1 cellular context compared by ENCODE assay signal in genomic region chr13:99270503-99270902, GRCh38.
TF ChIP-seq lines count a peak whose summit lies in the region.

No MANE protein-coding gene starts in this region.

TF ChIP-seq in GM12878, 131 proteins besides CTCF, POLR2A, EP300 and RAD21:
- TF ChIP-seq SPI1 (IDR thresholded peaks at IDR 0.05; ENCODE audit: borderline replicate concordance, insufficient read depth, low read depth, low read length) (no peak), NR2C1 (IDR thresholded peaks at IDR 0.05) (no peak), YY1 (IDR thresholded peaks at IDR 0.05; ENCODE audit: low read depth, low read length) (no peak), SIN3A (IDR thresholded peaks at IDR 0.05; ENCODE audit: low read depth, low read length) (no peak), IRF3 (IDR thresholded peaks at IDR 0.05) (no peak), NFIC (IDR thresholded peaks at IDR 0.05; ENCODE audit: low read depth, low read length) (no peak), FOXK2 (IDR thresholded peaks at IDR 0.05) (no peak), PAX8 (IDR thresholded peaks at IDR 0.05) (no peak), NFXL1 (IDR thresholded peaks at IDR 0.05; ENCODE audit: borderline replicate concordance) (no peak), RAD51 (IDR thresholded peaks at IDR 0.05) (no peak), SUZ12 (IDR thresholded peaks at IDR 0.05; ENCODE audit: unreplicated experiment) (no peak), ZNF24 (IDR thresholded peaks at IDR 0.05) (no peak), SIX5 (IDR thresholded peaks at IDR 0.05; ENCODE audit: low read depth, low read length, severe bottlenecking) (no peak), SUPT20H (IDR thresholded peaks at IDR 0.05; ENCODE audit: borderline replicate concordance, control insufficient read depth, low read depth, low read length) (no peak)
- TF ChIP-seq, protein P1, sequence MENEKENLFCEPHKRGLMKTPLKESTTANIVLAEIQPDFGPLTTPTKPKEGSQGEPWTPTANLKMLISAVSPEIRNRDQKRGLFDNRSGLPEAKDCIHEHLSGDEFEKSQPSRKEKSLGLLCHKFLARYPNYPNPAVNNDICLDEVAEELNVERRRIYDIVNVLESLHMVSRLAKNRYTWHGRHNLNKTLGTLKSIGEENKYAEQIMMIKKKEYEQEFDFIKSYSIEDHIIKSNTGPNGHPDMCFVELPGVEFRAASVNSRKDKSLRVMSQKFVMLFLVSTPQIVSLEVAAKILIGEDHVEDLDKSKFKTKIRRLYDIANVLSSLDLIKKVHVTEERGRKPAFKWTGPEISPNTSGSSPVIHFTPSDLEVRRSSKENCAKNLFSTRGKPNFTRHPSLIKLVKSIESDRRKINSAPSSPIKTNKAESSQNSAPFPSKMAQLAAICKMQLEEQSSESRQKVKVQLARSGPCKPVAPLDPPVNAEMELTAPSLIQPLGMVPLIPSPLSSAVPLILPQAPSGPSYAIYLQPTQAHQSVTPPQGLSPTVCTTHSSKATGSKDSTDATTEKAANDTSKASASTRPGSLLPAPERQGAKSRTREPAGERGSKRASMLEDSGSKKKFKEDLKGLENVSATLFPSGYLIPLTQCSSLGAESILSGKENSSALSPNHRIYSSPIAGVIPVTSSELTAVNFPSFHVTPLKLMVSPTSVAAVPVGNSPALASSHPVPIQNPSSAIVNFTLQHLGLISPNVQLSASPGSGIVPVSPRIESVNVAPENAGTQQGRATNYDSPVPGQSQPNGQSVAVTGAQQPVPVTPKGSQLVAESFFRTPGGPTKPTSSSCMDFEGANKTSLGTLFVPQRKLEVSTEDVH (IDR thresholded peaks at IDR 0.05; ENCODE audit: low read depth, partially characterized antibody): no peak
- TF ChIP-seq, protein P2, sequence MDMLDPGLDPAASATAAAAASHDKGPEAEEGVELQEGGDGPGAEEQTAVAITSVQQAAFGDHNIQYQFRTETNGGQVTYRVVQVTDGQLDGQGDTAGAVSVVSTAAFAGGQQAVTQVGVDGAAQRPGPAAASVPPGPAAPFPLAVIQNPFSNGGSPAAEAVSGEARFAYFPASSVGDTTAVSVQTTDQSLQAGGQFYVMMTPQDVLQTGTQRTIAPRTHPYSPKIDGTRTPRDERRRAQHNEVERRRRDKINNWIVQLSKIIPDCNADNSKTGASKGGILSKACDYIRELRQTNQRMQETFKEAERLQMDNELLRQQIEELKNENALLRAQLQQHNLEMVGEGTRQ (IDR thresholded peaks at IDR 0.05; ENCODE audit: borderline replicate concordance, low read depth, low read length): no peak
- TF ChIP-seq, protein P3, sequence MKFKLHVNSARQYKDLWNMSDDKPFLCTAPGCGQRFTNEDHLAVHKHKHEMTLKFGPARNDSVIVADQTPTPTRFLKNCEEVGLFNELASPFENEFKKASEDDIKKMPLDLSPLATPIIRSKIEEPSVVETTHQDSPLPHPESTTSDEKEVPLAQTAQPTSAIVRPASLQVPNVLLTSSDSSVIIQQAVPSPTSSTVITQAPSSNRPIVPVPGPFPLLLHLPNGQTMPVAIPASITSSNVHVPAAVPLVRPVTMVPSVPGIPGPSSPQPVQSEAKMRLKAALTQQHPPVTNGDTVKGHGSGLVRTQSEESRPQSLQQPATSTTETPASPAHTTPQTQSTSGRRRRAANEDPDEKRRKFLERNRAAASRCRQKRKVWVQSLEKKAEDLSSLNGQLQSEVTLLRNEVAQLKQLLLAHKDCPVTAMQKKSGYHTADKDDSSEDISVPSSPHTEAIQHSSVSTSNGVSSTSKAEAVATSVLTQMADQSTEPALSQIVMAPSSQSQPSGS (IDR thresholded peaks at IDR 0.05; ENCODE audit: low read length): no peak
